8 cellular contexts compared by ENCODE assay signal in the genomic region with DNA sequence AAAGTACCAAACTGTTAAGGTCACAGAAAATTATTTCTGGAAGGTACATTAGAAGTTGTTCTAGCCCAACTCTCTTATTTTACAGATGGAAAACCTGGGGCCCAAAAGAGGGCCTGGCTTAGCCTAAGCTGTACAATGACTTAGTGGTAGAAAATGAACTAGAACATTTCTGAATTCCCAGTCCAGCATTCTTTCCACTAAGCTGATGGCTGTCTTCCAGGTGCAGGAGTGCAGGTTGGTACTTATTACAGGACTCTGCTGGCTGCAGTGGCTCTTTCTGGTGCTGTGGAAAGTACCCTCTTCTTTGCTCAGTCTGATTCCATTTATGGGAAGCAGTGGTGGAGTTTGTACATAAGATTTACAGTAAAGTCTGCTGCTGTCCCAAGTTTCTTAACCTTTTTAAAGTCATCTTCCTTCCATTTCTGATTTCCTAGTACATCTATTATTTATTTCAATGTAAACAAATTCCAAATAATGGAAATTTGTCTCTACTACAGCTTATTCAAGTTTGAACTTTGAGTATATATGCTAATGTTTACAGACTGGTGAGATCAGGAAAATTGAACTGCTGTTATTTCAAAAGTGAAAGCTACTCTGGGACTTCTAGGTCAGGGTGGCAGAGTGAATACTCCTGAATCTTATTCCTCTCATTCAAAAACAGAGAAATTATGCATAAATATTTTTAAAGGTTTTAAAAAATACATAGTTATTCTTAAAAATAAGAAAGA.
DNase-seq lines count a peak whose midpoint lies in the region; FAIRE-seq and TF ChIP-seq lines count a peak whose summit lies in the region.
"Not testable (repeated sequence)": the region's sequence is repeated elsewhere in the genome, so short reads cannot be mapped to it uniquely, and the experiment has no call there.

No MANE protein-coding gene starts in this region.

- not testable (repeated sequence) for H3K79me2 ChIP-seq in hepatocyte

- H2BK15ac ChIP-seq in mesenchymal stem cell (ENCODE audit: low read depth, poor library complexity, severe bottlenecking), result not testable (repeated sequence)

- not testable (repeated sequence) for H3K9me3 ChIP-seq in breast epithelium; hepatocyte (ENCODE audit: low read depth); mesenchymal stem cell (ENCODE audit: control insufficient read depth, low read length); transverse colon

- not testable (repeated sequence) for TF ChIP-seq EP300 in transverse colon (IDR thresholded peaks at IDR 0.05; ENCODE audit: low read depth)

- in situ Hi-C loops in transverse colon (cut with MboI; ENCODE audit: low pct_ligation_motif_present in 1 of 4, low pct_unique_long_range_greater_than_20kb in 1 of 4, low sequenced_read_pairs in 3 of 4), result not testable (repeated sequence)

- H3K27ac ChIP-seq in breast epithelium, result peak overlapping the region; percentile 33 to 36
- peak overlapping the region; percentile 63 for H3K27ac ChIP-seq in hepatocyte
- H3K27ac ChIP-seq in mesenchymal stem cell (ENCODE audit: low read length, poor library complexity, severe bottlenecking), result not testable (repeated sequence)
- H3K27ac ChIP-seq in transverse colon, result peak overlapping the region; percentile 58 to 74 (median 68)

- not testable (repeated sequence) for H3K27me3 ChIP-seq in breast epithelium; hepatocyte; mesenchymal stem cell (ENCODE audit: control insufficient read depth in 1 of 2, insufficient read depth in 1 of 2, low read length in 2 of 2); transverse colon

- not testable (repeated sequence) for H3K9ac ChIP-seq in mesenchymal stem cell (ENCODE audit: low read length)

- not testable (repeated sequence) for H2BK5ac ChIP-seq in mesenchymal stem cell (ENCODE audit: low read depth, low read length, poor library complexity, severe bottlenecking)

- H3K9me2 ChIP-seq in hepatocyte (replicated peaks; ENCODE audit: insufficient read depth), result not testable (repeated sequence)

- H3K4ac ChIP-seq in mesenchymal stem cell (ENCODE audit: low read depth in 1 of 2, low read length in 2 of 2), result not testable (repeated sequence)

- H3K18ac ChIP-seq in mesenchymal stem cell (ENCODE audit: low read depth in 1 of 2, low read length in 2 of 2), result not testable (repeated sequence)

- H4K91ac ChIP-seq in mesenchymal stem cell (ENCODE audit: low read length), result not testable (repeated sequence)

- H3K4me1 ChIP-seq in breast epithelium; mesenchymal stem cell (ENCODE audit: control insufficient read depth, insufficient read depth, low read depth, low read length): not testable (repeated sequence)
- H3K4me1 ChIP-seq in hepatocyte (ENCODE audit: insufficient read depth), result peaks cover 16% of the 10 kb centered on the region
- H3K4me1 ChIP-seq in transverse colon, result peaks cover 9 to 26% (median 16%) of the 10 kb centered on the region in 4 donors

- not testable (repeated sequence) for TF ChIP-seq CTCF in AG10803 (conservative IDR thresholded peaks at IDR 0.05; ENCODE audit: low read length); breast epithelium (IDR thresholded peaks at IDR 0.05); fibroblast of the aortic adventitia (IDR thresholded peaks at IDR 0.05; ENCODE audit: insufficient read depth, low read length); hepatocyte (IDR thresholded peaks at IDR 0.05; ENCODE audit: poor library complexity); transverse colon (IDR thresholded peaks at IDR 0.05)

- not testable (repeated sequence) for H3K23ac ChIP-seq in mesenchymal stem cell (ENCODE audit: low read length in 2 of 2)

- H3K79me1 ChIP-seq in mesenchymal stem cell (replicated peaks; ENCODE audit: low read length, poor library complexity, severe bottlenecking), result not testable (repeated sequence)

- not testable (repeated sequence) for H3K36me3 ChIP-seq in breast epithelium; hepatocyte (replicated peaks; ENCODE audit: insufficient read depth, low read depth); mesenchymal stem cell (ENCODE audit: control insufficient read depth in 1 of 2, insufficient read depth in 2 of 2, low read depth in 1 of 2, low read length in 2 of 2); transverse colon

- H4K8ac ChIP-seq in mesenchymal stem cell (ENCODE audit: low read length), result not testable (repeated sequence)

- DNase-seq in AG10803 (ENCODE audit: low read depth) (peak; percentile 28), fibroblast of the aortic adventitia (ENCODE audit: low read depth) (peak; percentile 35), mesenchymal stem cell (peak; percentile 19), renal cortical epithelial cell (ENCODE audit: low read depth) (peak; percentile 28)
- not testable (repeated sequence) for DNase-seq in breast epithelium (ENCODE audit: low spot score in 2 of 2); hepatocyte (ENCODE audit: low spot score); transverse colon

- not testable (repeated sequence) for H3K4me3 ChIP-seq in AG10803 (ENCODE audit: low read length); breast epithelium; fibroblast of the aortic adventitia (ENCODE audit: low read depth, low read length); hepatocyte; mesenchymal stem cell (ENCODE audit: insufficient read depth in 1 of 2, low read depth in 1 of 2, low read length in 2 of 2); transverse colon

- H4K20me1 ChIP-seq in hepatocyte (ENCODE audit: insufficient read depth, poor library complexity, severe bottlenecking), result not testable (repeated sequence)

- FAIRE-seq in TTC549 (lab: Jason Lieb, UNC), result peak; percentile 62

- not testable (repeated sequence) for H2BK12ac ChIP-seq in mesenchymal stem cell (ENCODE audit: low read length in 2 of 2)

- not testable (repeated sequence) for H2AK5ac ChIP-seq in mesenchymal stem cell (ENCODE audit: low read length, severe bottlenecking)

- not testable (repeated sequence) for H3K14ac ChIP-seq in mesenchymal stem cell (ENCODE audit: low read length in 2 of 2)

- not testable (repeated sequence) for TF ChIP-seq POLR2A in breast epithelium (IDR thresholded peaks at IDR 0.05); transverse colon (IDR thresholded peaks at IDR 0.05)

- H2AFZ ChIP-seq in hepatocyte; mesenchymal stem cell (ENCODE audit: low read depth, low read length): not testable (repeated sequence)

- intact Hi-C loops in breast epithelium (cut with DNase I; ENCODE audit: low total_unique reads); transverse colon (cut with DNase I; ENCODE audit: low total_unique reads): not testable (repeated sequence)

- not testable (repeated sequence) for H2BK120ac ChIP-seq in mesenchymal stem cell (ENCODE audit: low read depth, low read length)

- not testable (repeated sequence) for H3K4me2 ChIP-seq in hepatocyte; mesenchymal stem cell (ENCODE audit: low read length, poor library complexity, severe bottlenecking)
